2 cellular contexts compared by ENCODE assay signal in the genomic region with DNA sequence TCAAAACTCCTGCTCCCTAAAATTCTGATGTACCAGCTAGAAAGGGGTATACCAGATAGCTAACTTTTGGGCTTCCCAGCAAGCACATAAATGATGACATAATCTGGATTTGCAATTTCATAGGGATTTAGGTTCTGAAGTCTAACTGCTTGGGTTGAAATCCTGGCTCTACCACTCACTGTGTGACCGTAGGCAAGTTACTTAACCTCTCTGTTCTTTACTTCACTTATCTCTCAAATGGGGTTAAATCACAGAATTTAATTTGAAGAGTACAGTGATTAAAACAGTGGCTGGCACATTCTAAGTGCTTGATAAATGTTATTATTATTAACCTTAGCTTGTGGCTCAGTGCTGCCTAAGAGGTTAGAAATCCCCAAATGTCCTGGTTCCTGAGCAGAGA.
A peak's percentile ranks its signal among the peaks of the same experiment; 100 is the strongest.
TF ChIP-seq lines count a peak whose summit lies in the region.

No MANE protein-coding gene starts in this region.

TF ChIP-seq in GM23338, 12 proteins besides CTCF, POLR2A, EP300 and RAD21 (continues in another document):
- TF ChIP-seq, protein P1, sequence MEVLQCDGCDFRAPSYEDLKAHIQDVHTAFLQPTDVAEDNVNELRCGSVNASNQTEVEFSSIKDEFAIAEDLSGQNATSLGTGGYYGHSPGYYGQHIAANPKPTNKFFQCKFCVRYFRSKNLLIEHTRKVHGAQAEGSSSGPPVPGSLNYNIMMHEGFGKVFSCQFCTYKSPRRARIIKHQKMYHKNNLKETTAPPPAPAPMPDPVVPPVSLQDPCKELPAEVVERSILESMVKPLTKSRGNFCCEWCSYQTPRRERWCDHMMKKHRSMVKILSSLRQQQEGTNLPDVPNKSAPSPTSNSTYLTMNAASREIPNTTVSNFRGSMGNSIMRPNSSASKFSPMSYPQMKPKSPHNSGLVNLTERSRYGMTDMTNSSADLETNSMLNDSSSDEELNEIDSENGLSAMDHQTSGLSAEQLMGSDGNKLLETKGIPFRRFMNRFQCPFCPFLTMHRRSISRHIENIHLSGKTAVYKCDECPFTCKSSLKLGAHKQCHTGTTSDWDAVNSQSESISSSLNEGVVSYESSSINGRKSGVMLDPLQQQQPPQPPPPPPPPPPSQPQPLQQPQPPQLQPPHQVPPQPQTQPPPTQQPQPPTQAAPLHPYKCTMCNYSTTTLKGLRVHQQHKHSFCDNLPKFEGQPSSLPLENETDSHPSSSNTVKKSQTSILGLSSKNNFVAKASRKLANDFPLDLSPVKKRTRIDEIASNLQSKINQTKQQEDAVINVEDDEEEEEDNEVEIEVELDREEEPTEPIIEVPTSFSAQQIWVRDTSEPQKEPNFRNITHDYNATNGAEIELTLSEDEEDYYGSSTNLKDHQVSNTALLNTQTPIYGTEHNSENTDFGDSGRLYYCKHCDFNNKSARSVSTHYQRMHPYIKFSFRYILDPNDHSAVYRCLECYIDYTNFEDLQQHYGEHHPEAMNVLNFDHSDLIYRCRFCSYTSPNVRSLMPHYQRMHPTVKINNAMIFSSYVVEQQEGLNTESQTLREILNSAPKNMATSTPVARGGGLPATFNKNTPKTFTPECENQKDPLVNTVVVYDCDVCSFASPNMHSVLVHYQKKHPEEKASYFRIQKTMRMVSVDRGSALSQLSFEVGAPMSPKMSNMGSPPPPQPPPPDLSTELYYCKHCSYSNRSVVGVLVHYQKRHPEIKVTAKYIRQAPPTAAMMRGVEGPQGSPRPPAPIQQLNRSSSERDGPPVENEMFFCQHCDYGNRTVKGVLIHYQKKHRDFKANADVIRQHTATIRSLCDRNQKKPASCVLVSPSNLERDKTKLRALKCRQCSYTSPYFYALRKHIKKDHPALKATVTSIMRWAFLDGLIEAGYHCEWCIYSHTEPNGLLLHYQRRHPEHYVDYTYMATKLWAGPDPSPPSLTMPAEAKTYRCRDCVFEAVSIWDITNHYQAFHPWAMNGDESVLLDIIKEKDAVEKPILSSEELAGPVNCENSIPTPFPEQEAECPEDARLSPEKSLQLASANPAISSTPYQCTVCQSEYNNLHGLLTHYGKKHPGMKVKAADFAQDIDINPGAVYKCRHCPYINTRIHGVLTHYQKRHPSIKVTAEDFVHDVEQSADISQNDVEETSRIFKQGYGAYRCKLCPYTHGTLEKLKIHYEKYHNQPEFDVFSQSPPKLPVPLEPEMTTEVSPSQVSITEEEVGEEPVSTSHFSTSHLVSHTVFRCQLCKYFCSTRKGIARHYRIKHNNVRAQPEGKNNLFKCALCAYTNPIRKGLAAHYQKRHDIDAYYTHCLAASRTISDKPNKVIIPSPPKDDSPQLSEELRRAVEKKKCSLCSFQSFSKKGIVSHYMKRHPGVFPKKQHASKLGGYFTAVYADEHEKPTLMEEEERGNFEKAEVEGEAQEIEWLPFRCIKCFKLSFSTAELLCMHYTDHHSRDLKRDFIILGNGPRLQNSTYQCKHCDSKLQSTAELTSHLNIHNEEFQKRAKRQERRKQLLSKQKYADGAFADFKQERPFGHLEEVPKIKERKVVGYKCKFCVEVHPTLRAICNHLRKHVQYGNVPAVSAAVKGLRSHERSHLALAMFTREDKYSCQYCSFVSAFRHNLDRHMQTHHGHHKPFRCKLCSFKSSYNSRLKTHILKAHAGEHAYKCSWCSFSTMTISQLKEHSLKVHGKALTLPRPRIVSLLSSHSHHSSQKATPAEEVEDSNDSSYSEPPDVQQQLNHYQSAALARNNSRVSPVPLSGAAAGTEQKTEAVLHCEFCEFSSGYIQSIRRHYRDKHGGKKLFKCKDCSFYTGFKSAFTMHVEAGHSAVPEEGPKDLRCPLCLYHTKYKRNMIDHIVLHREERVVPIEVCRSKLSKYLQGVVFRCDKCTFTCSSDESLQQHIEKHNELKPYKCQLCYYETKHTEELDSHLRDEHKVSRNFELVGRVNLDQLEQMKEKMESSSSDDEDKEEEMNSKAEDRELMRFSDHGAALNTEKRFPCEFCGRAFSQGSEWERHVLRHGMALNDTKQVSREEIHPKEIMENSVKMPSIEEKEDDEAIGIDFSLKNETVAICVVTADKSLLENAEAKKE (CRISPR knock-in tag; IDR thresholded peaks at IDR 0.05): no peak
- TF ChIP-seq EZH2phosphoT487 (IDR thresholded peaks at IDR 0.05; ENCODE audit: unreplicated experiment): no peak
- no peak for TF ChIP-seq NANOG (IDR thresholded peaks at IDR 0.05; ENCODE audit: borderline replicate concordance)
- TF ChIP-seq, protein P2, sequence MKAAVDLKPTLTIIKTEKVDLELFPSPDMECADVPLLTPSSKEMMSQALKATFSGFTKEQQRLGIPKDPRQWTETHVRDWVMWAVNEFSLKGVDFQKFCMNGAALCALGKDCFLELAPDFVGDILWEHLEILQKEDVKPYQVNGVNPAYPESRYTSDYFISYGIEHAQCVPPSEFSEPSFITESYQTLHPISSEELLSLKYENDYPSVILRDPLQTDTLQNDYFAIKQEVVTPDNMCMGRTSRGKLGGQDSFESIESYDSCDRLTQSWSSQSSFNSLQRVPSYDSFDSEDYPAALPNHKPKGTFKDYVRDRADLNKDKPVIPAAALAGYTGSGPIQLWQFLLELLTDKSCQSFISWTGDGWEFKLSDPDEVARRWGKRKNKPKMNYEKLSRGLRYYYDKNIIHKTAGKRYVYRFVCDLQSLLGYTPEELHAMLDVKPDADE (IDR thresholded peaks at IDR 0.05): no peak
- TF ChIP-seq, protein P3, sequence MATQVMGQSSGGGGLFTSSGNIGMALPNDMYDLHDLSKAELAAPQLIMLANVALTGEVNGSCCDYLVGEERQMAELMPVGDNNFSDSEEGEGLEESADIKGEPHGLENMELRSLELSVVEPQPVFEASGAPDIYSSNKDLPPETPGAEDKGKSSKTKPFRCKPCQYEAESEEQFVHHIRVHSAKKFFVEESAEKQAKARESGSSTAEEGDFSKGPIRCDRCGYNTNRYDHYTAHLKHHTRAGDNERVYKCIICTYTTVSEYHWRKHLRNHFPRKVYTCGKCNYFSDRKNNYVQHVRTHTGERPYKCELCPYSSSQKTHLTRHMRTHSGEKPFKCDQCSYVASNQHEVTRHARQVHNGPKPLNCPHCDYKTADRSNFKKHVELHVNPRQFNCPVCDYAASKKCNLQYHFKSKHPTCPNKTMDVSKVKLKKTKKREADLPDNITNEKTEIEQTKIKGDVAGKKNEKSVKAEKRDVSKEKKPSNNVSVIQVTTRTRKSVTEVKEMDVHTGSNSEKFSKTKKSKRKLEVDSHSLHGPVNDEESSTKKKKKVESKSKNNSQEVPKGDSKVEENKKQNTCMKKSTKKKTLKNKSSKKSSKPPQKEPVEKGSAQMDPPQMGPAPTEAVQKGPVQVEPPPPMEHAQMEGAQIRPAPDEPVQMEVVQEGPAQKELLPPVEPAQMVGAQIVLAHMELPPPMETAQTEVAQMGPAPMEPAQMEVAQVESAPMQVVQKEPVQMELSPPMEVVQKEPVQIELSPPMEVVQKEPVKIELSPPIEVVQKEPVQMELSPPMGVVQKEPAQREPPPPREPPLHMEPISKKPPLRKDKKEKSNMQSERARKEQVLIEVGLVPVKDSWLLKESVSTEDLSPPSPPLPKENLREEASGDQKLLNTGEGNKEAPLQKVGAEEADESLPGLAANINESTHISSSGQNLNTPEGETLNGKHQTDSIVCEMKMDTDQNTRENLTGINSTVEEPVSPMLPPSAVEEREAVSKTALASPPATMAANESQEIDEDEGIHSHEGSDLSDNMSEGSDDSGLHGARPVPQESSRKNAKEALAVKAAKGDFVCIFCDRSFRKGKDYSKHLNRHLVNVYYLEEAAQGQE (IDR thresholded peaks at IDR 0.05; ENCODE audit: unreplicated experiment): no peak
- TF ChIP-seq POLR2AphosphoS5 (IDR thresholded peaks at IDR 0.05; ENCODE audit: low read depth): no peak
- TF ChIP-seq ZNF114 (CRISPR knock-in tag; IDR thresholded peaks at IDR 0.05): no peak
- TF ChIP-seq CREB1 (CRISPR knock-in tag; IDR thresholded peaks at IDR 0.05; ENCODE audit: low read depth): no peak
- TF ChIP-seq ZNF331 (CRISPR knock-in tag; IDR thresholded peaks at IDR 0.05; ENCODE audit: low read depth): no peak
- TF ChIP-seq JUNB (IDR thresholded peaks at IDR 0.05; ENCODE audit: unreplicated experiment): no peak

TF ChIP-seq in K562, 482 proteins besides CTCF, POLR2A, EP300 and RAD21:
- no peak for TF ChIP-seq MTA2 (IDR thresholded peaks at IDR 0.05; ENCODE audit: low read depth)
- TF ChIP-seq RBM25 (IDR thresholded peaks at IDR 0.05; ENCODE audit: low read depth, low read length, severe bottlenecking): peak; percentile 52
